ENCODE assay signal across 27 cellular contexts in the genomic region with DNA sequence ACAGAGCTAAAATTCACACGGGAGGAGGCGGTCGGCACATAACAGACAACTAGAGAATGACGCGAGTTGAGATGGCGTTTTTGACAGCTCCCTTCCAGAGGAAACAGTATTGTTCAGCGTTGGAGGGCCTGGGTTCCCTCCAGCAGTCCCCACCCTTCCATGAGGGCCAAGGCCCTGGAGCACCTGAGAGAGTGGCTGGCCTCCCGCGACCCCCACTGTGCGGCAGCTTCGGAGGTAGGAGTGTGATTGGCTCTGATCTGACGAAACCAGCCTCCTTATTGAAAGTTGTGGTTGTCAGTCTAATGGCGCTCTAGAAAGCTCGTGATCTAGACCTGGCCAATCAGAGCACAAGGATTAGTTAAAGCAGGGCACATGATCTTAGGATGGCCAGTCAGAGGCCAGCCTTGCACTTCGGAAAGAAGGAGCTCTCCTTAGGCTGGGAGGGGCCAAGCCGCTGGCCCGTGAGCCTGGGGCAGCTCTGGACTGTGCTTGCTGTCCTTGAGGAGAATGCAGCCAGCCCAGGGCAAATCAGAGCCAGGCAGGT.
A peak's percentile ranks its signal among the peaks of the same experiment; 100 is the strongest.
DNase-seq lines count a peak whose midpoint lies in the region; ATAC-seq, FAIRE-seq and TF ChIP-seq lines count a peak whose summit lies in the region.
"Had no signal": no experiment of that assay in that cellular context is flagged by ENCODE, and none has a peak within 500 bp of the region (broad histone marks: within the 10 kb centered on the region; RNA-seq: fewer than 3 reads in every experiment).

No MANE protein-coding gene starts in this region.

- H3K9ac ChIP-seq in K562 (ENCODE audit: insufficient read depth in 1 of 2, low read depth in 2 of 2, low read length in 2 of 2) (no peak overlapping the region; a peak in 1 of 4 replicates), neural cell (ENCODE audit: low read length) (no peak overlapping the region), GM23248 (no peak overlapping the region)
- H3K9ac ChIP-seq: BLaER1, SK-N-SH had no signal

- peak overlapping the region; percentile 69; the same call in 1 of the 2 replicates for H2AFZ ChIP-seq in K562 (ENCODE audit: low read depth, low read length)
- no peak overlapping the region for H2AFZ ChIP-seq in neural cell (ENCODE audit: low read depth, low read length)
- no peak overlapping the region for H2AFZ ChIP-seq in GM23248

- H3K9me3 ChIP-seq in K562 (replicated peaks; ENCODE audit: control insufficient read depth, insufficient read depth, low read depth, low read length) (no peaks in the 10 kb centered on the region), neural cell (ENCODE audit: low read length) (no peaks in the 10 kb centered on the region), GM23248 (ENCODE audit: low read depth) (no peaks in the 10 kb centered on the region)
- H3K9me3 ChIP-seq: body of pancreas, mucosa of descending colon, right lobe of liver, SK-N-SH had no signal

- FAIRE-seq in K562 (lab: Jason Lieb, UNC) (no peak), D721Med (lab: Jason Lieb, UNC) (no peak)
- FAIRE-seq: GM12891 had no signal

- ATAC-seq in K562: peak; percentile 89
- no peak for ATAC-seq in HG02610 (IDR thresholded peaks at IDR 0.05; ENCODE audit: unreplicated experiment)
- ATAC-seq: activated T-cell treated with anti-CD3 and anti-CD28 coated beads, Interleukin-2, amount 50 U/mL, for 4 hours; body of pancreas; mucosa of descending colon; right lobe of liver; stimulated activated effector memory CD8-positive, alpha-beta T cell treated with anti-CD3 and anti-CD28 coated beads, Interleukin-12 subunit alpha, Interleukin-12 subunit beta, amount 100 ng/mL, for 72 hours had no signal

- H3K4me2 ChIP-seq in K562 (ENCODE audit: insufficient read depth, low read length) (peak overlapping the region; percentile 54), neural cell (ENCODE audit: low read length) (no peak overlapping the region), GM23248 (ENCODE audit: unreplicated experiment) (no peak overlapping the region)
- H3K4me2 ChIP-seq: BLaER1, SK-N-SH had no signal

- TF ChIP-seq EP300 in K562 (IDR thresholded peaks at IDR 0.05; ENCODE audit: low read length) (no peak), neural cell (conservative IDR thresholded peaks at IDR 0.05; ENCODE audit: poor library complexity, severe bottlenecking) (no peak)

- TF ChIP-seq RAD21 in K562 (CRISPR knock-in tag; conservative IDR thresholded peaks at IDR 0.05 in 1 of 2, IDR thresholded peaks at IDR 0.05 in 1 of 2): no peak
- TF ChIP-seq RAD21 in neural cell (conservative IDR thresholded peaks at IDR 0.05): no peak

- BruUV-seq in K562 (replicated peaks; lab: Mats Ljungman, UMichigan): no TSS peak

- CTCF ChIA-PET in K562 (lab: Yijun Ruan, JAX; ENCODE audit: low intra/inter-chr PET ratio): no interaction called here

- TF ChIP-seq CTCF in K562 (IDR thresholded peaks at IDR 0.05 in 2 of 3, conservative IDR thresholded peaks at IDR 0.05 in 1 of 3; ENCODE audit: insufficient read depth in 2 of 3, low read depth in 1 of 3, low read length in 3 of 3): no peak
- TF ChIP-seq CTCF in neural cell (IDR thresholded peaks at IDR 0.05; ENCODE audit: poor library complexity, severe bottlenecking): no peak
- no peak for TF ChIP-seq CTCF in D721Med (IDR thresholded peaks at IDR 0.05; ENCODE audit: insufficient read depth, missing control alignments)

- H3K4me3 ChIP-seq in K562: peak overlapping the region; percentile 15; the same call in 1 of the 2 replicates
- no peak overlapping the region for H3K4me3 ChIP-seq in neural cell (ENCODE audit: low read length)
- no peak overlapping the region for H3K4me3 ChIP-seq in GM23248
- H3K4me3 ChIP-seq: BLaER1, body of pancreas, mucosa of descending colon, right lobe of liver had no signal

- H3K4me1 ChIP-seq in K562 (replicated peaks in 1 of 2; ENCODE audit: control insufficient read depth in 2 of 2, insufficient read depth in 2 of 2, low read length in 2 of 2) (peaks cover 5 to 7% of the 10 kb centered on the region in 2 experiments; a peak in 4 of 5 replicates), GM23248 (ENCODE audit: insufficient read depth) (no peaks in the 10 kb centered on the region)
- H3K4me1 ChIP-seq: BLaER1, body of pancreas, right lobe of liver had no signal

- H3K36me3 ChIP-seq in K562 (ENCODE audit: control insufficient read depth, insufficient read depth, low read length) (no peaks in the 10 kb centered on the region), neural cell (ENCODE audit: insufficient read depth, low read length) (no peaks in the 10 kb centered on the region), GM23248 (ENCODE audit: low read depth) (no peaks in the 10 kb centered on the region)
- H3K36me3 ChIP-seq: BLaER1, right lobe of liver had no signal

- no peaks in the 10 kb centered on the region for H3K27me3 ChIP-seq in K562 (ENCODE audit: control insufficient read depth in 2 of 2, insufficient read depth in 2 of 2, low read length in 2 of 2)
- no peaks in the 10 kb centered on the region for H3K27me3 ChIP-seq in neural cell (ENCODE audit: insufficient read depth, low read depth, low read length)
- H3K27me3 ChIP-seq in GM23248 (replicated peaks; ENCODE audit: insufficient read depth): no peaks in the 10 kb centered on the region
- H3K27me3 ChIP-seq: BLaER1, body of pancreas, right lobe of liver had no signal

- H3F3A ChIP-seq in neural cell (ENCODE audit: insufficient read depth, low read length, poor library complexity, severe bottlenecking): no peaks in the 10 kb centered on the region
- H3F3A ChIP-seq in GM23248 (ENCODE audit: insufficient read depth): no peaks in the 10 kb centered on the region

- POLR2A ChIA-PET in K562 (lab: Yijun Ruan, JAX): interaction anchor here (0.6 to 2.5 kb wide), 3 partner anchors 9 to 66 kb away, joined by 3 to 14 read pairs (median 4); no protein-coding TSS in a partner anchor

- H3K9me2 ChIP-seq in neural cell (ENCODE audit: insufficient read depth, low read length) (no peaks in the 10 kb centered on the region), GM23248 (ENCODE audit: insufficient read depth) (no peaks in the 10 kb centered on the region)
- H3K9me2 ChIP-seq: SK-N-SH had no signal

- H4K20me1 ChIP-seq in K562 (replicated peaks; ENCODE audit: control insufficient read depth, insufficient read depth, low read length): no peaks in the 10 kb centered on the region
- no peaks in the 10 kb centered on the region for H4K20me1 ChIP-seq in neural cell (ENCODE audit: insufficient read depth)
- no peaks in the 10 kb centered on the region for H4K20me1 ChIP-seq in GM23248 (ENCODE audit: insufficient read depth)
- H4K20me1 ChIP-seq: BLaER1 had no signal

- no peaks in the 10 kb centered on the region for H3K79me2 ChIP-seq in K562 (ENCODE audit: control insufficient read depth, insufficient read depth, low read length)
- H3K79me2 ChIP-seq in neural cell (replicated peaks; ENCODE audit: insufficient read depth, low read length): no peaks in the 10 kb centered on the region
- no peaks in the 10 kb centered on the region for H3K79me2 ChIP-seq in GM23248 (ENCODE audit: insufficient read depth)

- H3K27ac ChIP-seq in K562 (ENCODE audit: extremely low read depth, low read depth, low read length) (peak overlapping the region; percentile 45; the same call in 2 of the 3 replicates), neural cell (ENCODE audit: low read length) (peak overlapping the region; percentile 79), GM23248 (no peak overlapping the region)
- H3K27ac ChIP-seq: BLaER1, body of pancreas, right lobe of liver, VCaP had no signal

- DNase-seq in DMS153 treated with DMSO at 0.1 percent for 48 hours (lab: John Stamatoyannopoulos, UW; ENCODE audit: unreplicated experiment) (peak; percentile 84), NCI-H1105 (lab: John Stamatoyannopoulos, UW) (peak; percentile 84), K562 (ENCODE audit: extremely low read depth in 1 of 4, low spot score in 3 of 4) (peak; percentile 42 to 57 (median 52)), ACHN (no peak), GM23248 (no peak), D721Med (ENCODE audit: insufficient read length, low spot score) (no peak)
- DNase-seq: activated CD4-positive, alpha-beta T cell treated with anti-CD3 and anti-CD28 coated beads for 48 hours; activated naive CD4-positive, alpha-beta T cell; activated T-cell treated with anti-CD3 and anti-CD28 coated beads, Interleukin-2, amount 50 U/mL, for 4 hours; body of pancreas; dermis blood vessel endothelial cell; Kasumi-1; mucosa of descending colon; NCI-H2081; NCI-H345; NCI-H774; right lobe of liver; SK-N-SH; stimulated activated CD4-positive, alpha-beta T cell treated with anti-CD3 and anti-CD28 coated beads, Interleukin-12 subunit alpha, Interleukin-12 subunit beta, amount 100 ng/mL, for 4 hours; stimulated activated CD4-positive, alpha-beta T cell treated with anti-CD3 and anti-CD28 coated beads, Interleukin-4, amount 100 ng/mL, for 24 hours; T-helper 2 cell had no signal

- in situ Hi-C loops in K562 (cut with MboI): no loop called here
- in situ Hi-C loops in ACHN (cut with HindIII; ENCODE audit: low pct_ligation_motif_present, low pct_unique_long_range_greater_than_20kb, low sequenced_read_pairs): no loop called here
- in situ Hi-C loops in GM23248 (cut with MboI): no loop called here

- WGBS in K562 (ENCODE audit: insufficient coverage, low coverage, missing lambda C conversion rate): 5% methylated on average over 17 of the region's 17 CpGs
- 58 to 66% methylated on average over 15 to 17 of the region's 17 CpGs for WGBS in GM23248 (ENCODE audit: low coverage in 1 of 2, low lambda C conversion rate in 2 of 2, missing lambda C conversion rate in 2 of 2), 2 experiments

- TF ChIP-seq POLR2A in K562 (conservative IDR thresholded peaks at IDR 0.05): no peak

- intact Hi-C loops in K562 (cut with micrococcal nuclease): loop anchor here (5.0 kb wide), 1 partner anchor 328 kb away; no protein-coding TSS in a partner anchor

- H3K9me1 ChIP-seq in K562 (ENCODE audit: control insufficient read depth, insufficient read depth, low read length): no peaks in the 10 kb centered on the region

TF ChIP-seq in K562, 482 proteins besides CTCF, POLR2A, EP300 and RAD21 (continues in another document):
- TF ChIP-seq KDM1A (IDR thresholded peaks at IDR 0.05): no peak

TF ChIP-seq in neural cell, 6 proteins besides CTCF, POLR2A, EP300 and RAD21 (continues in another document):
- TF ChIP-seq SMC3 (conservative IDR thresholded peaks at IDR 0.05; ENCODE audit: poor library complexity) (no peak), MXI1 (conservative IDR thresholded peaks at IDR 0.05; ENCODE audit: poor library complexity, severe bottlenecking) (no peak), POLR2AphosphoS5 (IDR thresholded peaks at IDR 0.05) (no peak), EZH2 (IDR thresholded peaks at IDR 0.05; ENCODE audit: borderline replicate concordance, insufficient read depth, low read length, poor library complexity, severe bottlenecking) (no peak), TAF1 (IDR thresholded peaks at IDR 0.05; ENCODE audit: low read depth) (no peak)

Comparison
In these comparisons a context has a peak if more than half of its experiments do, and no peak if none do; other contexts are left out.
1. DNase-seq: peak in DMS153 treated with DMSO at 0.1 percent for 48 hours (single experiment), NCI-H1105 (single experiment) and K562 (4 of 4); none in ACHN (single experiment), GM23248 (single experiment) and D721Med (single experiment).